In genomic region chr1:181014431-181015257, GRCh38 we compare ENCODE assay signal across 16 cellular contexts. TPM values are rescaled to one million over a fixed set of nuclear protein-coding genes. Genes with fewer than 3 reads are reported as not detected.
A peak's percentile ranks its signal among the peaks of the same experiment; 100 is the strongest.
DNase-seq lines count a peak whose midpoint lies in the region; ATAC-seq and TF ChIP-seq lines count a peak whose summit lies in the region.
"Had no signal": no experiment of that assay in that cellular context is flagged by ENCODE, and none has a peak within 500 bp of the region (broad histone marks: within the 10 kb centered on the region; RNA-seq: fewer than 3 reads in every experiment).

No MANE protein-coding gene starts in this region.

- DNase-seq in activated T-cell treated with anti-CD3 and anti-CD28 coated beads, Interleukin-2, amount 50 U/mL, for 72 hours = peak; percentile 37 to 50
- DNase-seq in activated T-cell treated with anti-CD3 and anti-CD28 coated beads, Interleukin-2, amount 50 U/mL, for 24 hours = no peak
- DNase-seq in GM20000 (ENCODE audit: low spot score) (peak; percentile 43), HK-2 (ENCODE audit: unreplicated experiment) (no peak), neural progenitor cell (ENCODE audit: low spot score) (no peak)
- peak in 1 of 2 donors; percentile 70 for DNase-seq in stimulated activated effector memory CD8-positive, alpha-beta T cell treated with anti-CD3 and anti-CD28 coated beads, Interleukin-12 subunit alpha, Interleukin-12 subunit beta, amount 100 ng/mL, for 72 hours (ENCODE audit: low spot score in 2 of 2)
- DNase-seq: activated effector memory CD4-positive, alpha-beta T cell treated with anti-CD3 and anti-CD28 coated beads, Interleukin-2, amount 50 U/mL, for 16 hours; EL; hippocampal formation; nucleus accumbens had no signal

- H3K4me1 Mint-ChIP-seq in activated T-cell treated with anti-CD3 and anti-CD28 coated beads, Interleukin-2, amount 50 U/mL, for 72 hours (ENCODE audit: low read depth) = peaks cover 34% of the 10 kb centered on the region
- peaks cover 47% of the 10 kb centered on the region for H3K4me1 Mint-ChIP-seq in activated T-cell treated with anti-CD3 and anti-CD28 coated beads, Interleukin-2, amount 50 U/mL, for 24 hours (ENCODE audit: low read depth)
- H3K4me1 Mint-ChIP-seq in stimulated activated effector memory CD8-positive, alpha-beta T cell treated with anti-CD3 and anti-CD28 coated beads, Interleukin-12 subunit alpha, Interleukin-12 subunit beta, amount 100 ng/mL, for 72 hours = peaks cover 53% of the 10 kb centered on the region
- no peaks in the 10 kb centered on the region for H3K4me1 Mint-ChIP-seq in neural progenitor cell

- H3K9me3 ChIP-seq in neural progenitor cell (ENCODE audit: low read depth) = no peaks in the 10 kb centered on the region
- H3K9me3 ChIP-seq: HAP-1 had no signal

- no peak overlapping the region for H3K4me3 Mint-ChIP-seq in activated T-cell treated with anti-CD3 and anti-CD28 coated beads, Interleukin-2, amount 50 U/mL, for 72 hours
- no peak overlapping the region for H3K4me3 Mint-ChIP-seq in activated T-cell treated with anti-CD3 and anti-CD28 coated beads, Interleukin-2, amount 50 U/mL, for 24 hours
- H3K4me3 Mint-ChIP-seq in stimulated activated effector memory CD8-positive, alpha-beta T cell treated with anti-CD3 and anti-CD28 coated beads, Interleukin-12 subunit alpha, Interleukin-12 subunit beta, amount 100 ng/mL, for 72 hours = no peak overlapping the region
- no peak overlapping the region for H3K4me3 Mint-ChIP-seq in neural progenitor cell

- H3K27ac Mint-ChIP-seq in activated T-cell treated with anti-CD3 and anti-CD28 coated beads, Interleukin-2, amount 50 U/mL, for 72 hours = no peak overlapping the region
- H3K27ac Mint-ChIP-seq in activated T-cell treated with anti-CD3 and anti-CD28 coated beads, Interleukin-2, amount 50 U/mL, for 24 hours = no peak overlapping the region
- no peak overlapping the region for H3K27ac Mint-ChIP-seq in stimulated activated effector memory CD8-positive, alpha-beta T cell treated with anti-CD3 and anti-CD28 coated beads, Interleukin-12 subunit alpha, Interleukin-12 subunit beta, amount 100 ng/mL, for 72 hours
- H3K27ac Mint-ChIP-seq in neural progenitor cell = no peak overlapping the region

- no peaks in the 10 kb centered on the region for H3K4me1 ChIP-seq in neural progenitor cell
- H3K4me1 ChIP-seq: HAP-1 had no signal

- no peaks in the 10 kb centered on the region for H3K27me3 ChIP-seq in neural progenitor cell

- H2AFZ ChIP-seq in neural progenitor cell (replicated peaks) = no peak overlapping the region

- peaks cover 100% of the 10 kb centered on the region for H3K79me2 ChIP-seq in neural progenitor cell (ENCODE audit: low read depth)

- H3K9ac ChIP-seq in neural progenitor cell = no peak overlapping the region

- no peaks in the 10 kb centered on the region for H3K36me3 ChIP-seq in neural progenitor cell
- H3K36me3 ChIP-seq: HAP-1 had no signal

- H3K9me3 Mint-ChIP-seq in activated T-cell treated with anti-CD3 and anti-CD28 coated beads, Interleukin-2, amount 50 U/mL, for 72 hours = no peaks in the 10 kb centered on the region
- no peaks in the 10 kb centered on the region for H3K9me3 Mint-ChIP-seq in activated T-cell treated with anti-CD3 and anti-CD28 coated beads, Interleukin-2, amount 50 U/mL, for 24 hours
- no peaks in the 10 kb centered on the region for H3K9me3 Mint-ChIP-seq in stimulated activated effector memory CD8-positive, alpha-beta T cell treated with anti-CD3 and anti-CD28 coated beads, Interleukin-12 subunit alpha, Interleukin-12 subunit beta, amount 100 ng/mL, for 72 hours
- peaks cover 2% of the 10 kb centered on the region for H3K9me3 Mint-ChIP-seq in neural progenitor cell

- TF ChIP-seq CTCF in GM20000 (IDR thresholded peaks at IDR 0.05; ENCODE audit: extremely low read depth, missing control alignments) (no peak), neural progenitor cell (IDR thresholded peaks at IDR 0.05) (no peak)

- peak; percentile 84 to 86 for ATAC-seq in activated T-cell treated with anti-CD3 and anti-CD28 coated beads, Interleukin-2, amount 50 U/mL, for 72 hours (replicated peaks in 1 of 2)
- ATAC-seq in HG03565 (IDR thresholded peaks at IDR 0.05; ENCODE audit: unreplicated experiment) = peak; percentile 33
- peak; percentile 83 for ATAC-seq in stimulated activated effector memory CD8-positive, alpha-beta T cell treated with anti-CD3 and anti-CD28 coated beads, Interleukin-12 subunit alpha, Interleukin-12 subunit beta, amount 100 ng/mL, for 72 hours
- no peak for ATAC-seq in HG03097 (IDR thresholded peaks at IDR 0.05; ENCODE audit: low FRiP score, unreplicated experiment)
- ATAC-seq: Right ventricle myocardium inferior had no signal

- H3F3A ChIP-seq in neural progenitor cell (ENCODE audit: low read depth) = peaks cover 2% of the 10 kb centered on the region

- peaks cover 3 to 19% of the 10 kb centered on the region in 2 donors for H3K36me3 Mint-ChIP-seq in activated T-cell treated with anti-CD3 and anti-CD28 coated beads, Interleukin-2, amount 50 U/mL, for 72 hours (ENCODE audit: insufficient read depth in 2 of 2)
- H3K36me3 Mint-ChIP-seq in activated T-cell treated with anti-CD3 and anti-CD28 coated beads, Interleukin-2, amount 50 U/mL, for 24 hours (ENCODE audit: low read depth) = peaks cover 52% of the 10 kb centered on the region
- peaks cover 44% of the 10 kb centered on the region for H3K36me3 Mint-ChIP-seq in stimulated activated effector memory CD8-positive, alpha-beta T cell treated with anti-CD3 and anti-CD28 coated beads, Interleukin-12 subunit alpha, Interleukin-12 subunit beta, amount 100 ng/mL, for 72 hours
- H3K36me3 Mint-ChIP-seq in neural progenitor cell = peaks cover 16% of the 10 kb centered on the region

- H3K27me3 Mint-ChIP-seq in activated T-cell treated with anti-CD3 and anti-CD28 coated beads, Interleukin-2, amount 50 U/mL, for 72 hours (ENCODE audit: low read depth) = no peaks in the 10 kb centered on the region
- H3K27me3 Mint-ChIP-seq in activated T-cell treated with anti-CD3 and anti-CD28 coated beads, Interleukin-2, amount 50 U/mL, for 24 hours = no peaks in the 10 kb centered on the region
- no peaks in the 10 kb centered on the region for H3K27me3 Mint-ChIP-seq in neural progenitor cell (ENCODE audit: insufficient read depth, low read depth)

- H3K4me2 ChIP-seq in neural progenitor cell = no peak overlapping the region
- H3K4me2 ChIP-seq: smooth muscle cell had no signal

- H3K4me3 ChIP-seq in neural progenitor cell = no peak overlapping the region
- H3K4me3 ChIP-seq: HAP-1, lung, smooth muscle cell had no signal

- H3K27ac ChIP-seq in neural progenitor cell = no peak overlapping the region

- peaks cover 86% of the 10 kb centered on the region for H4K20me1 ChIP-seq in neural progenitor cell (ENCODE audit: low read depth)

RNA-seq across cellular contexts. Expression of gene STX6, which starts 8.0 kb away (rescaled TPM):
- 10 to 100 TPM; 20.9 to 21.5 TPM for total RNA-seq in activated T-cell treated with anti-CD3 and anti-CD28 coated beads, Interleukin-2, amount 50 U/mL, for 72 hours
- total RNA-seq in neural progenitor cell (ENCODE audit: low replicate concordance) = 30.8 and 37.0 TPM in 2 replicates

RNA-seq across cellular contexts. Expression of gene MR1, which starts 19.1 kb away (rescaled TPM):
- 10 to 100 TPM; 48.9 to 49.9 TPM for total RNA-seq in activated T-cell treated with anti-CD3 and anti-CD28 coated beads, Interleukin-2, amount 50 U/mL, for 72 hours
- total RNA-seq in neural progenitor cell (ENCODE audit: low replicate concordance) = 0.03 TPM in 1 of 2 replicates, not detected in the other

Comparison
In these comparisons a context has a peak if more than half of its experiments do, and no peak if none do; other contexts are left out.
1. DNase-seq: peak in activated T-cell treated with anti-CD3 and anti-CD28 coated beads, Interleukin-2, amount 50 U/mL, for 72 hours (2 of 2) and GM20000 (single experiment); none in activated T-cell treated with anti-CD3 and anti-CD28 coated beads, Interleukin-2, amount 50 U/mL, for 24 hours (single experiment), HK-2 (single experiment) and neural progenitor cell (single experiment).
2. RNA of gene MR1, which starts 19.1 kb away (total RNA-seq): 48.9 to 49.9 TPM in activated T-cell treated with anti-CD3 and anti-CD28 coated beads, Interleukin-2, amount 50 U/mL, for 72 hours; 0.03 TPM in neural progenitor cell; every median in the first group is over 10 times any median in the second.